8 cellular contexts compared by ENCODE assay signal in genomic region chr2:24824966-24825882, GRCh38. TPM values are rescaled to one million over a fixed set of nuclear protein-coding genes. Genes with fewer than 3 reads are reported as not detected.
DNase-seq lines count a peak whose midpoint lies in the region; ATAC-seq and TF ChIP-seq lines count a peak whose summit lies in the region.

No MANE protein-coding gene starts in this region.

- H3K9me3 ChIP-seq in SK-N-SH (no peaks in the 10 kb centered on the region), sigmoid colon (no peaks in the 10 kb centered on the region)

- TF ChIP-seq RAD21 in SK-N-SH (IDR thresholded peaks at IDR 0.05; ENCODE audit: low read length) = 0 out of 2 replicates have a peak, but pooled peaks have one; percentile 13

- POLR2A ChIA-PET in SK-N-SH (lab: Yijun Ruan, JAX) = no interaction called here

- H3F3A ChIP-seq in SK-N-SH (replicated peaks; ENCODE audit: insufficient read depth) = peaks cover 12% of the 10 kb centered on the region

- TF ChIP-seq CTCF in SK-N-SH (IDR thresholded peaks at IDR 0.05) (peak; percentile 64), chondrocyte (IDR thresholded peaks at IDR 0.05) (peak; percentile 69), sigmoid colon (IDR thresholded peaks at IDR 0.05) (peak in 1 of 4 experiments; percentile 33)

- H3K4me1 Mint-ChIP-seq in chondrocyte (ENCODE audit: low read depth) = peaks cover 16% of the 10 kb centered on the region

- no peaks in the 10 kb centered on the region for H4K20me1 ChIP-seq in SK-N-SH (ENCODE audit: insufficient read depth)

- H2AFZ ChIP-seq in SK-N-SH (ENCODE audit: low read depth) = no peak overlapping the region

- CTCF ChIA-PET in SK-N-SH (lab: Yijun Ruan, JAX) = interaction anchor here (0.7 to 16.7 kb wide), 10 partner anchors 11 to 741 kb away, joined by 3 to 269 read pairs (median 6); partner anchors contain the start of genes CENPO, PTRHD1 and TP53I3

- H3K36me3 ChIP-seq in SK-N-SH (replicated peaks in 1 of 2; ENCODE audit: control insufficient read depth in 1 of 2, insufficient read depth in 2 of 2, low read length in 1 of 2) = peaks cover 18 to 27% of the 10 kb centered on the region in 2 experiments
- no peaks in the 10 kb centered on the region for H3K36me3 ChIP-seq in sigmoid colon

- TF ChIP-seq POLR2A in sigmoid colon (IDR thresholded peaks at IDR 0.05) = no peak

- TF ChIP-seq EP300 in SK-N-SH (IDR thresholded peaks at IDR 0.05; ENCODE audit: borderline replicate concordance in 1 of 2, low read depth in 1 of 2, low read length in 1 of 2) = no peak
- no peak for TF ChIP-seq EP300 in sigmoid colon (IDR thresholded peaks at IDR 0.05)

- H3K4me3 ChIP-seq in SK-N-SH (ENCODE audit: low read depth in 2 of 2, low read length in 1 of 2) = no peak overlapping the region
- no peak overlapping the region for H3K4me3 ChIP-seq in sigmoid colon

- intact Hi-C loops in sigmoid colon (cut with DNase I) = no loop called here

- no peaks in the 10 kb centered on the region for H3K9me2 ChIP-seq in SK-N-SH

- H3K4me1 ChIP-seq in SK-N-SH (ENCODE audit: control insufficient read depth in 1 of 2, insufficient read depth in 2 of 2, low read depth in 1 of 2, low read length in 1 of 2) (peaks cover 7 to 11% of the 10 kb centered on the region in 2 experiments; a peak in 1 of 4 replicates), sigmoid colon (peaks cover 0 to 10% (median 8%) of the 10 kb centered on the region in 4 donors)

- H3K36me3 Mint-ChIP-seq in chondrocyte (ENCODE audit: low read depth) = peaks cover 6% of the 10 kb centered on the region

- H3K79me2 ChIP-seq in SK-N-SH (ENCODE audit: insufficient read depth) = no peaks in the 10 kb centered on the region

- H3K27ac ChIP-seq in SK-N-SH (ENCODE audit: low read depth in 2 of 2, low read length in 1 of 2) (no peak overlapping the region), sigmoid colon (no peak overlapping the region)

- DNase-seq in SK-N-SH (peak; percentile 64), NCI-H69 (lab: John Stamatoyannopoulos, UW) (peak; percentile 25), chondrocyte (ENCODE audit: low spot score) (no peak), sigmoid colon (peak; percentile 54), retina (no peak), Ammon's horn (ENCODE audit: low spot score) (no peak)

- H3K27me3 ChIP-seq in SK-N-SH (ENCODE audit: insufficient read depth) (no peaks in the 10 kb centered on the region), sigmoid colon (no peaks in the 10 kb centered on the region)

- no peak overlapping the region for H3K9ac ChIP-seq in SK-N-SH

- no peak for ATAC-seq in SK-N-SH treated with all-trans-retinoic acid at 6 μM for 48 hours
- ATAC-seq in GM18502 (IDR thresholded peaks at IDR 0.05; ENCODE audit: poor library complexity, unreplicated experiment) = no peak

- no peaks in the 10 kb centered on the region for H3K9me3 Mint-ChIP-seq in chondrocyte (ENCODE audit: low read depth)

- H3K4me2 ChIP-seq in SK-N-SH = no peak overlapping the region

- no peaks in the 10 kb centered on the region for H3K27me3 Mint-ChIP-seq in chondrocyte (ENCODE audit: low read depth)

- no peak overlapping the region for H3K4me3 Mint-ChIP-seq in chondrocyte (ENCODE audit: unreplicated experiment)

- 88% methylated on average over 15 of the region's 16 CpGs for WGBS in SK-N-SH (ENCODE audit: low lambda C conversion rate)
- WGBS in sigmoid colon, 2 donors = 89 to 90% methylated on average over 16 of the region's 16 CpGs

- no peak overlapping the region for H3K27ac Mint-ChIP-seq in chondrocyte (ENCODE audit: unreplicated experiment)

TF ChIP-seq in SK-N-SH, 30 proteins besides CTCF, POLR2A, EP300 and RAD21:
- TF ChIP-seq POLR2AphosphoS5 (IDR thresholded peaks at IDR 0.05; ENCODE audit: low read depth, low read length) = no peak
- no peak for TF ChIP-seq NFIC (IDR thresholded peaks at IDR 0.05; ENCODE audit: borderline replicate concordance)
- no peak for TF ChIP-seq JUND (IDR thresholded peaks at IDR 0.05)
- no peak for TF ChIP-seq RXRA (IDR thresholded peaks at IDR 0.05; ENCODE audit: borderline replicate concordance, low read depth)
- TF ChIP-seq YY1 (IDR thresholded peaks at IDR 0.05; ENCODE audit: low read depth) = no peak
- TF ChIP-seq SMC3 (IDR thresholded peaks at IDR 0.05; ENCODE audit: low read depth, low read length) = no peak
- no peak for TF ChIP-seq RFX5 (IDR thresholded peaks at IDR 0.05; ENCODE audit: low read length)
- TF ChIP-seq RCOR1 (IDR thresholded peaks at IDR 0.05; ENCODE audit: low read length) = no peak
- TF ChIP-seq CHD2 (IDR thresholded peaks at IDR 0.05; ENCODE audit: low read length, partially characterized antibody) = no peak
- no peak for TF ChIP-seq GABPA (IDR thresholded peaks at IDR 0.05; ENCODE audit: low read depth)
- no peak for TF ChIP-seq EZH2phosphoT487 (IDR thresholded peaks at IDR 0.05; ENCODE audit: borderline replicate concordance, low read depth)
- TF ChIP-seq, protein P1, sequence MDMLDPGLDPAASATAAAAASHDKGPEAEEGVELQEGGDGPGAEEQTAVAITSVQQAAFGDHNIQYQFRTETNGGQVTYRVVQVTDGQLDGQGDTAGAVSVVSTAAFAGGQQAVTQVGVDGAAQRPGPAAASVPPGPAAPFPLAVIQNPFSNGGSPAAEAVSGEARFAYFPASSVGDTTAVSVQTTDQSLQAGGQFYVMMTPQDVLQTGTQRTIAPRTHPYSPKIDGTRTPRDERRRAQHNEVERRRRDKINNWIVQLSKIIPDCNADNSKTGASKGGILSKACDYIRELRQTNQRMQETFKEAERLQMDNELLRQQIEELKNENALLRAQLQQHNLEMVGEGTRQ (IDR thresholded peaks at IDR 0.05; ENCODE audit: borderline replicate concordance, low read depth, low read length) = no peak
- no peak for TF ChIP-seq TCF12 (IDR thresholded peaks at IDR 0.05)
TF ChIP-seq in SK-N-SH: peak in this region for 0.

TF ChIP-seq in SK-N-SH treated with all-trans-retinoic acid at 6 μM for 48 hours, 23 proteins besides CTCF, POLR2A, EP300 and RAD21:
- no peak for TF ChIP-seq TCF4 (CRISPR knock-in tag; IDR thresholded peaks at IDR 0.05; ENCODE audit: borderline replicate concordance)
- TF ChIP-seq ZNF70 (CRISPR knock-in tag; IDR thresholded peaks at IDR 0.05) = no peak
- no peak for TF ChIP-seq POU6F1 (CRISPR knock-in tag; IDR thresholded peaks at IDR 0.05; ENCODE audit: borderline replicate concordance, low read depth)

RNA-seq across cellular contexts. Expression of gene CENPO, which starts 32.0 kb away (rescaled TPM):
- 18.3 and 22.5 TPM in 2 replicates for polyA plus RNA-seq in SK-N-SH (2012; rRNA removed)
- polyA plus RNA-seq in SK-N-SH (2012; cell fraction: cytosol; rRNA removed) = 10.7 and 15.0 TPM in 2 replicates
- polyA plus RNA-seq in SK-N-SH (2012; cell fraction: nucleus; rRNA removed) = 30.2 and 35.8 TPM in 2 replicates
- total RNA-seq in chondrocyte = 10.6 to 17.8 TPM (median 10.9 TPM) in 3 replicates
- total RNA-seq in sigmoid colon = 1 to 10 TPM in 2 of 4 donors, under 1 TPM in 2; 0.49 to 5.7 (median 1.7) TPM
- polyA plus RNA-seq in sigmoid colon = 10 to 100 TPM in 1 of 3 donors, 1 to 10 TPM in 2; 4.9 to 10.4 (median 6.0) TPM

RNA-seq across cellular contexts. Expression of gene PTRHD1, which starts 32.0 kb away (rescaled TPM):
- polyA plus RNA-seq in SK-N-SH (2012; rRNA removed) = 65.6 and 74.4 TPM in 2 replicates
- polyA plus RNA-seq in SK-N-SH (2012; cell fraction: cytosol; rRNA removed) = 48.7 and 60.6 TPM in 2 replicates
- polyA plus RNA-seq in SK-N-SH (2012; cell fraction: nucleus; rRNA removed) = 20.7 and 40.3 TPM in 2 replicates
- total RNA-seq in chondrocyte = 31.0 to 32.5 TPM (median 32.0 TPM) in 3 replicates
- total RNA-seq in sigmoid colon = 10 to 100 TPM; 10.5 to 36.0 (median 14.2) TPM
- 10 to 100 TPM; 35.5 to 56.4 (median 55.3) TPM for polyA plus RNA-seq in sigmoid colon

Comparison
In these comparisons a context has a peak if more than half of its experiments do, and no peak if none do; other contexts are left out.
1. DNase-seq: peak in SK-N-SH (single experiment), NCI-H69 (single experiment) and sigmoid colon (single experiment); none in chondrocyte (single experiment), retina (single experiment) and Ammon's horn (single experiment).